Comparison of ENCODE assay signal across 9 cellular contexts in genomic region chr7:98870071-98870651, GRCh38. TPM values are rescaled to one million over a fixed set of nuclear protein-coding genes. Genes with fewer than 3 reads are reported as not detected.
A peak's percentile ranks its signal among the peaks of the same experiment; 100 is the strongest.
DNase-seq lines count a peak whose midpoint lies in the region; ATAC-seq and TF ChIP-seq lines count a peak whose summit lies in the region.
"Had no signal": no experiment of that assay in that cellular context is flagged by ENCODE, and none has a peak within 500 bp of the region (broad histone marks: within the 10 kb centered on the region; RNA-seq: fewer than 3 reads in every experiment).

No MANE protein-coding gene starts in this region.

- WGBS in esophagus, 2 donors, result 1 to 3% methylated on average over 29 to 44 of the region's 44 CpGs
- 1% methylated on average over 29 to 44 of the region's 44 CpGs for WGBS in testis, 2 donors

- DNase-seq in GM13977 (ENCODE audit: low spot score), result peak; percentile 79
- peak; percentile 54 for DNase-seq in NCI-H460 (ENCODE audit: extremely low read depth, low read depth)
- DNase-seq in activated T-cell treated with anti-CD3 and anti-CD28 coated beads for 48 hours (ENCODE audit: low read depth), result peak; percentile 58
- peak; percentile 54 for DNase-seq in testis

- peak overlapping the region; percentile 28 to 29 for H3K4me3 ChIP-seq in esophagus (ENCODE audit: low read depth in 1 of 2, low read length in 2 of 2)
- peak overlapping the region; percentile 49 for H3K4me3 ChIP-seq in neuron (ENCODE audit: low read length)
- peak overlapping the region; percentile 49 to 64 for H3K4me3 ChIP-seq in testis

- no peaks in the 10 kb centered on the region for H3K36me3 ChIP-seq in esophagus (ENCODE audit: control insufficient read depth in 2 of 2, insufficient read depth in 2 of 2, low read length in 1 of 2)
- H3K36me3 ChIP-seq in neuron (ENCODE audit: insufficient read depth, low read length), result no peaks in the 10 kb centered on the region
- no peaks in the 10 kb centered on the region for H3K36me3 ChIP-seq in testis (ENCODE audit: low read depth, missing control alignments)

- no peak for TF ChIP-seq CTCF in GM13977 (IDR thresholded peaks at IDR 0.05; ENCODE audit: extremely low read depth, insufficient read depth, missing control alignments)
- no peak for TF ChIP-seq CTCF in testis (IDR thresholded peaks at IDR 0.05)

- H3K27ac ChIP-seq in esophagus (ENCODE audit: low read depth in 2 of 2, low read length in 1 of 2), result no peak overlapping the region
- H3K27ac ChIP-seq in testis, result no peak overlapping the region

- H3K27me3 ChIP-seq in esophagus (ENCODE audit: control insufficient read depth in 1 of 2, insufficient read depth in 2 of 2, low read length in 2 of 2) (peaks cover 7 to 10% of the 10 kb centered on the region in 2 donors), neuron (ENCODE audit: insufficient read depth, low read length) (peaks cover 35% of the 10 kb centered on the region), testis (no peaks in the 10 kb centered on the region)

- intact Hi-C loops in testis (cut with DNase I; ENCODE audit: low total_unique reads), result no loop called here

- in situ Hi-C loops in GM13977 (cut with MboI; ENCODE audit: low pct_unique_long_range_greater_than_20kb, low sequenced_read_pairs, unreplicated experiment), result loop anchor here (25.0 kb wide), 1 partner anchor 558 kb away; no protein-coding TSS in a partner anchor

- no peak for TF ChIP-seq POLR2A in testis (IDR thresholded peaks at IDR 0.05)

- H3K4me1 ChIP-seq in esophagus (ENCODE audit: control insufficient read depth in 2 of 2, insufficient read depth in 2 of 2, low read length in 1 of 2) (peaks cover 3 to 8% of the 10 kb centered on the region in 2 donors), neuron (ENCODE audit: insufficient read depth, low read length) (peaks cover 16% of the 10 kb centered on the region), testis (peaks cover 13% of the 10 kb centered on the region)

- H2AFZ ChIP-seq in neuron (ENCODE audit: low read depth, low read length), result peak overlapping the region; percentile 71

- H3K9me3 ChIP-seq in esophagus (ENCODE audit: control insufficient read depth in 2 of 2, insufficient read depth in 1 of 2, low read depth in 1 of 2, low read length in 1 of 2), result no peaks in the 10 kb centered on the region
- H3K9me3 ChIP-seq in neuron (ENCODE audit: low read length), result no peaks in the 10 kb centered on the region
- H3K9me3 ChIP-seq in testis, result no peaks in the 10 kb centered on the region

- ATAC-seq in HG02852 (IDR thresholded peaks at IDR 0.05; ENCODE audit: unreplicated experiment) (peak; percentile 60), GM19328 (IDR thresholded peaks at IDR 0.05; ENCODE audit: unreplicated experiment) (no peak)
- ATAC-seq: left colon had no signal

RNA-seq across cellular contexts. Expression of gene TMEM130, which starts 0.3 kb away (rescaled TPM):
- not detected in 2 replicates for total RNA-seq in NCI-H460 (2014; rRNA removed; shearing (Covaris generic))
- polyA plus RNA-seq in NCI-H460 (2014; cell fraction: nucleus; rRNA removed), result not detected in 2 replicates
- polyA plus RNA-seq in esophagus, result under 1 TPM in 1 of 2 donors, not detected in 1; 0.02 TPM
- 100 to 1,000 TPM in 1 of 2 donors, 10 to 100 TPM in 1; 84.6 to 106 TPM for total RNA-seq in testis
- 131 TPM for polyA plus RNA-seq in testis (ENCODE audit: insufficient read depth, low read depth, low replicate concordance)

RNA-seq across cellular contexts. Expression of gene TRRAP, which starts 8.2 kb away (rescaled TPM):
- 16.4 and 17.0 TPM in 2 replicates for total RNA-seq in NCI-H460 (2014; rRNA removed; shearing (Covaris generic))
- 13.7 and 14.9 TPM in 2 replicates for polyA plus RNA-seq in NCI-H460 (2014; cell fraction: nucleus; rRNA removed)
- polyA plus RNA-seq in esophagus (1 to 10 TPM; 5.8 to 7.6 TPM), testis (ENCODE audit: insufficient read depth, low read depth, low replicate concordance) (45.6 TPM)
- 100 to 1,000 TPM; 119 to 120 TPM for total RNA-seq in testis

Comparison
In these comparisons a context has a peak if more than half of its experiments do, and no peak if none do; other contexts are left out.
1. RNA of gene TMEM130, which starts 0.3 kb away (total RNA-seq): 84.6 to 106 TPM in testis; not detected in NCI-H460; every median in the first group is over 10 times any median in the second.
2. Peak in every context shown above with its lines, with median percentiles within 50 percentile points of each other: DNase-seq and H3K4me3 ChIP-seq.